ENCODE assay signal across 15 cellular contexts in the genomic region with DNA sequence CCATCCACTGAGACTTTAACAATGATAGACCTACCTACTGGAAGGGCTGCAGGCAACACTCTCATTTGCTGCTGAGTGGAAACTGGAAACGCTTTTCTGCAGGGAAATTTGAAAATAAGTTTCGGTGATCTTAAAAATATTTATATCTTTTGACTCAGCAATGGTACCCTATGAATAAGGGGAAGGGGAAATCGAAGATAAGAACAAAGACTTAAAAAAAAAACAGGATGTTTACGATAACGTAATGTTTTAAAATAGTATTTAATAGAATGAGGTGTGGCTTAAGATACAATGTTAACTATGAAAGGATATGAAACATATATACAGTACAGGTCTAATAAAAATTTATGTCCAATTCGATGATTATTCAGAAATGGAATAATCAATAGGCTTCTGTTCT. TPM values are rescaled to one million over a fixed set of nuclear protein-coding genes. Genes with fewer than 3 reads are reported as not detected.
DNase-seq lines count a peak whose midpoint lies in the region; ATAC-seq, FAIRE-seq and TF ChIP-seq lines count a peak whose summit lies in the region.
"Had no signal": no experiment of that assay in that cellular context is flagged by ENCODE, and none has a peak within 500 bp of the region (broad histone marks: within the 10 kb centered on the region; RNA-seq: fewer than 3 reads in every experiment).

No MANE protein-coding gene starts in this region.

- no peaks in the 10 kb centered on the region for H3K27me3 Mint-ChIP-seq in astrocyte (ENCODE audit: low read depth, unreplicated experiment)

- H3K4me2 ChIP-seq in IMR-90 (ENCODE audit: low read depth, low read length) (no peak overlapping the region), astrocyte (ENCODE audit: low read length) (no peak overlapping the region), neural cell (ENCODE audit: low read length) (no peak overlapping the region)

- H3K9me3 ChIP-seq in IMR-90 (ENCODE audit: control insufficient read depth, insufficient read depth, low read length): no peaks in the 10 kb centered on the region
- H3K9me3 ChIP-seq in astrocyte (ENCODE audit: insufficient read depth, low read depth, low read length): no peaks in the 10 kb centered on the region
- no peaks in the 10 kb centered on the region for H3K9me3 ChIP-seq in neural cell (ENCODE audit: low read length)

- H3K27ac Mint-ChIP-seq in astrocyte (ENCODE audit: unreplicated experiment): peak overlapping the region; percentile 1

- no peaks in the 10 kb centered on the region for H3K79me1 ChIP-seq in IMR-90 (ENCODE audit: low read depth in 1 of 2, low read length in 2 of 2)

- no peak for FAIRE-seq in astrocyte (lab: Jason Lieb, UNC)
- FAIRE-seq: GM18507, HTR-8/SVneo had no signal

- TF ChIP-seq EP300 in neural cell (conservative IDR thresholded peaks at IDR 0.05; ENCODE audit: poor library complexity, severe bottlenecking): no peak

- H3K4ac ChIP-seq in IMR-90 (ENCODE audit: low read depth, low read length): peak overlapping the region; percentile 74; the same call in 1 of the 2 replicates

- peaks cover 1% of the 10 kb centered on the region for H3K36me3 Mint-ChIP-seq in astrocyte (ENCODE audit: low read depth, unreplicated experiment)

- 0 out of 2 replicates have a peak overlapping the region, but pooled peaks have one; percentile 24 for H3K23ac ChIP-seq in IMR-90 (ENCODE audit: low read depth, low read length)

- H4K20me1 ChIP-seq in IMR-90 (ENCODE audit: insufficient read depth, low read length) (no peaks in the 10 kb centered on the region), astrocyte (ENCODE audit: insufficient read depth, low read length) (no peaks in the 10 kb centered on the region), neural cell (ENCODE audit: insufficient read depth) (no peaks in the 10 kb centered on the region)

- dilution Hi-C loops in IMR-90 (cut with HindIII; ENCODE audit: low sequenced_read_pairs, unreplicated experiment): no loop called here

- H4K5ac ChIP-seq in IMR-90 (ENCODE audit: low read depth, low read length): 0 out of 2 replicates have a peak overlapping the region, but pooled peaks have one; percentile 34

- peak overlapping the region; percentile 81 for H3K18ac ChIP-seq in IMR-90 (ENCODE audit: low read depth, low read length)

- peaks cover 22% of the 10 kb centered on the region for H3K9me1 ChIP-seq in IMR-90 (ENCODE audit: insufficient read depth, low read length)

- H4K91ac ChIP-seq in IMR-90 (ENCODE audit: insufficient read depth, low read depth, low read length): peak overlapping the region; percentile 81; the same call in 1 of the 2 replicates

- H3K4me1 ChIP-seq in IMR-90 (ENCODE audit: control insufficient read depth, insufficient read depth, low read length) (peaks cover 35% of the 10 kb centered on the region), astrocyte (ENCODE audit: insufficient read depth, low read length) (peaks cover 30% of the 10 kb centered on the region)

- peak overlapping the region; percentile 75; the same call in 1 of the 3 replicates for H2BK15ac ChIP-seq in IMR-90 (ENCODE audit: low read depth, low read length)

- no peaks in the 10 kb centered on the region for H3K79me2 ChIP-seq in astrocyte (ENCODE audit: insufficient read depth, low read length)
- H3K79me2 ChIP-seq in neural cell (replicated peaks; ENCODE audit: insufficient read depth, low read length): no peaks in the 10 kb centered on the region

- in situ Hi-C loops in IMR-90 (cut with MboI; ENCODE audit: low sequenced_read_pairs): no loop called here

- POLR2A ChIA-PET in IMR-90 (lab: Charles Lee; ENCODE audit: unreplicated experiment): no interaction called here

- H2BK120ac ChIP-seq in IMR-90 (ENCODE audit: low read depth, low read length): peak overlapping the region; percentile 70

- H3K4me3 ChIP-seq in IMR-90 (ENCODE audit: insufficient read depth, low read depth, low read length): no peak overlapping the region
- H3K4me3 ChIP-seq in astrocyte (ENCODE audit: insufficient read depth, low read depth, low read length): no peak overlapping the region
- no peak overlapping the region for H3K4me3 ChIP-seq in neural cell (ENCODE audit: low read length)

- peak overlapping the region; percentile 44 for H3K14ac ChIP-seq in IMR-90 (replicated peaks; ENCODE audit: low read depth, low read length)

- H2AK5ac ChIP-seq in IMR-90 (ENCODE audit: low read depth, low read length): peak overlapping the region; percentile 88

- ATAC-seq in IMR-90 (ENCODE audit: low read depth): no peak
- ATAC-seq in HG02588 (IDR thresholded peaks at IDR 0.05; ENCODE audit: unreplicated experiment): no peak
- no peak for ATAC-seq in sciatic nerve

- intact Hi-C loops in IMR-90 (cut with micrococcal nuclease) (loop anchor here (5.0 kb wide), 1 partner anchor 49 kb away; no protein-coding TSS in a partner anchor), sciatic nerve (cut with DNase I) (no loop called here)

- TF ChIP-seq RAD21 in IMR-90 (IDR thresholded peaks at IDR 0.05; ENCODE audit: low read length): no peak
- TF ChIP-seq RAD21 in neural cell (conservative IDR thresholded peaks at IDR 0.05): no peak

- 100% methylated on average over 2 of the region's 6 CpGs; no CpG with 5 or more reads in 1 of the 2 experiments for WGBS in IMR-90 (ENCODE audit: extremely low coverage in 2 of 2, insufficient read length in 1 of 2), 2 experiments

- H3K4me3 Mint-ChIP-seq in astrocyte (ENCODE audit: unreplicated experiment): no peak overlapping the region

- no peak for TF ChIP-seq POLR2A in IMR-90 (IDR thresholded peaks at IDR 0.05; ENCODE audit: low read depth, low read length)

- no peaks in the 10 kb centered on the region for H3K36me3 ChIP-seq in IMR-90 (ENCODE audit: control insufficient read depth, insufficient read depth, low read length)
- no peaks in the 10 kb centered on the region for H3K36me3 ChIP-seq in astrocyte (ENCODE audit: insufficient read depth, low read length)
- no peaks in the 10 kb centered on the region for H3K36me3 ChIP-seq in neural cell (ENCODE audit: insufficient read depth, low read length)

- H3K27me3 ChIP-seq in IMR-90 (ENCODE audit: control insufficient read depth, insufficient read depth, low read length): no peaks in the 10 kb centered on the region
- no peaks in the 10 kb centered on the region for H3K27me3 ChIP-seq in astrocyte (ENCODE audit: insufficient read depth, low read length)
- no peaks in the 10 kb centered on the region for H3K27me3 ChIP-seq in neural cell (ENCODE audit: insufficient read depth, low read depth, low read length)

- H2AK9ac ChIP-seq in IMR-90 (replicated peaks; ENCODE audit: low read depth, low read length, poor library complexity): no peak overlapping the region

- TF ChIP-seq CTCF in IMR-90 (conservative IDR thresholded peaks at IDR 0.05; ENCODE audit: low read depth, low read length) (no peak), astrocyte (IDR thresholded peaks at IDR 0.05; ENCODE audit: insufficient read depth, low read depth, low read length) (no peak), neural cell (IDR thresholded peaks at IDR 0.05; ENCODE audit: poor library complexity, severe bottlenecking) (no peak)

- peak overlapping the region; percentile 91 for H2BK5ac ChIP-seq in IMR-90 (ENCODE audit: low read depth, low read length, poor library complexity, severe bottlenecking)

- no peak for DNase-seq in IMR-90
- DNase-seq in astrocyte (ENCODE audit: low read depth): no peak
- DNase-seq in putamen (ENCODE audit: low spot score): no peak
- DNase-seq in sciatic nerve (ENCODE audit: low spot score): no peak
- no peak for DNase-seq in NCI-H2171 (lab: John Stamatoyannopoulos, UW)
- DNase-seq: NCI-H1436 treated with DMSO at 0.1 percent for 48 hours; NCI-H2081 treated with DMSO at 0.1 percent for 48 hours; NCI-H345; NCI-H526 treated with DMSO at 0.1 percent for 48 hours; NK-92 treated with Interleukin-12 subunit alpha and Interleukin-12 subunit beta, amount 100 ng/mL, for 24 hours; OCI-M1 had no signal

- CTCF ChIA-PET in IMR-90 (lab: Yijun Ruan, JAX): no interaction called here

- H3K4me1 Mint-ChIP-seq in astrocyte (ENCODE audit: low read depth, unreplicated experiment): peaks cover 40% of the 10 kb centered on the region

- H3K9ac ChIP-seq in IMR-90 (ENCODE audit: low read depth, low read length) (no peak overlapping the region), astrocyte (ENCODE audit: low read length) (no peak overlapping the region), neural cell (ENCODE audit: low read length) (no peak overlapping the region)

- 0 out of 2 replicates have a peak overlapping the region, but pooled peaks have one; percentile 26 for H3K56ac ChIP-seq in IMR-90 (ENCODE audit: extremely low read depth, insufficient read depth, low read length)

- no TSS peak for BruUV-seq in IMR-90 (replicated peaks; lab: Mats Ljungman, UMichigan)

- H3F3A ChIP-seq in neural cell (ENCODE audit: insufficient read depth, low read length, poor library complexity, severe bottlenecking): no peaks in the 10 kb centered on the region

- no peak overlapping the region; the same call in 1 of the 2 replicates for H3K27ac ChIP-seq in IMR-90 (ENCODE audit: insufficient read depth, low read length)
- H3K27ac ChIP-seq in astrocyte (ENCODE audit: low read depth, low read length): no peak overlapping the region
- H3K27ac ChIP-seq in neural cell (ENCODE audit: low read length): no peak overlapping the region

- H2BK20ac ChIP-seq in IMR-90 (ENCODE audit: low read depth, low read length): peak overlapping the region; percentile 93

- no peak overlapping the region for H4K8ac ChIP-seq in IMR-90 (ENCODE audit: low read depth in 2 of 2, low read length in 2 of 2)

- H2AFZ ChIP-seq in IMR-90 (replicated peaks; ENCODE audit: low read length, poor library complexity) (no peak overlapping the region), astrocyte (ENCODE audit: low read depth, low read length) (no peak overlapping the region), neural cell (ENCODE audit: low read depth, low read length) (peak overlapping the region; percentile 9)

- H3K9me3 Mint-ChIP-seq in astrocyte (ENCODE audit: unreplicated experiment): peaks cover 3% of the 10 kb centered on the region

- no peaks in the 10 kb centered on the region for H3K9me2 ChIP-seq in neural cell (ENCODE audit: insufficient read depth, low read length)

TF ChIP-seq in IMR-90, 13 proteins besides CTCF, POLR2A, EP300 and RAD21:
- TF ChIP-seq MXI1 (IDR thresholded peaks at IDR 0.05; ENCODE audit: borderline replicate concordance, low read depth, low read length) (no peak), RFX5 (IDR thresholded peaks at IDR 0.05; ENCODE audit: low read depth, low read length) (no peak)

RNA-seq across cellular contexts. Expression of gene CSF1, which starts 34.8 kb away (rescaled TPM):
- total RNA-seq in IMR-90 (2012; rRNA removed) (9.4 and 14.3 TPM in 2 replicates), astrocyte (12.3 and 17.5 TPM in 2 replicates), sciatic nerve (61.2 TPM)
- polyA plus RNA-seq in IMR-90 (2012; rRNA removed) (22.0 and 25.6 TPM in 2 replicates), neural cell (0.08 and 0.30 TPM in 2 replicates)
- polyA plus RNA-seq in IMR-90 (2012; cell fraction: cytosol; rRNA removed): 19.2 and 30.9 TPM in 2 replicates
- polyA plus RNA-seq in IMR-90 (2012; cell fraction: nucleus; rRNA removed; ENCODE audit: low replicate concordance): 26.9 and 32.7 TPM in 2 replicates
- not detected in 2 replicates for polyA minus RNA-seq in neural cell
